12 cellular contexts compared by ENCODE assay signal in the genomic region with DNA sequence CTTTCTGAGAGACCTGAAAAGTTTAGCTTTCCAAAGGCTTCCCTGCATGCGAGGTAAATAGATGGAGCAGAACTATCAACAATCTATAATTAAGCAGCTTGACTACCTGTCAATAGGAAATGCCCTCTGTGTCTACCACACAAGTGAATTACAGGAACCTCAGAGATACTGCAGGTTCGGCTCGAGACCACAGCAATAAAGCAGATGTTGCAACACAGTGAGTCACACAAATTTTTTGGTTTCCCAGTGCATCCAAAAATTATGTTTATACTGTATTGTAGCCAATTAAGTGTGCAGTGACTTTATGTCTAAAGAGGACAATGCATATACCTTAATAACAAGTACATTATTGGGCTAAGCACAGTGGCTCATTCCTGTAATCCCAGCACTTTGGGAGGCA.
A peak's percentile ranks its signal among the peaks of the same experiment; 100 is the strongest.
DNase-seq lines count a peak whose midpoint lies in the region; ATAC-seq and TF ChIP-seq lines count a peak whose summit lies in the region.
"Had no signal": no experiment of that assay in that cellular context is flagged by ENCODE, and none has a peak within 500 bp of the region (broad histone marks: within the 10 kb centered on the region; RNA-seq: fewer than 3 reads in every experiment).

No MANE protein-coding gene starts in this region.

- H3T11ph ChIP-seq in H9 (ENCODE audit: low read length): no peak overlapping the region

- H2BK5ac ChIP-seq in H9 (ENCODE audit: insufficient read length, low read length): no peak overlapping the region

- WGBS in H9 (ENCODE audit: extremely low coverage, insufficient read length, low lambda C conversion rate): no CpG with 5 or more reads among the region's 3 CpGs

- ATAC-seq in RWPE2 (ENCODE audit: low read depth): peak; percentile 87
- ATAC-seq: effector memory CD8-positive, alpha-beta T cell had no signal

- H3K18ac ChIP-seq in H9 (ENCODE audit: insufficient read length, low read depth, low read length): no peak overlapping the region

- no peak overlapping the region for H4K8ac ChIP-seq in H9 (replicated peaks; ENCODE audit: insufficient read length, low read depth, low read length)

- no peak overlapping the region for H2BK15ac ChIP-seq in H9 (ENCODE audit: low read depth, low read length)

- H3K27me3 Mint-ChIP-seq in H9 (ENCODE audit: low read depth): no peaks in the 10 kb centered on the region

- no peak for TF ChIP-seq CTCF in H9 (conservative IDR thresholded peaks at IDR 0.05)
- TF ChIP-seq CTCF in RWPE2 (IDR thresholded peaks at IDR 0.05; ENCODE audit: poor library complexity, severe bottlenecking): no peak
- no peak for TF ChIP-seq CTCF in fibroblast of pulmonary artery (IDR thresholded peaks at IDR 0.05; ENCODE audit: low read length, missing control alignments)

- peaks cover 1 to 24% (median 11%) of the 10 kb centered on the region in 3 experiments; a peak in 6 of 7 replicates for H3K36me3 Mint-ChIP-seq in H9 (ENCODE audit: insufficient read depth in 1 of 3, low read depth in 3 of 3)

- H3K79me1 ChIP-seq in H9 (ENCODE audit: insufficient read depth, low read depth, low read length, poor library complexity, severe bottlenecking): no peaks in the 10 kb centered on the region

- H3K4me1 ChIP-seq in H9 (ENCODE audit: insufficient read depth, low read length): no peaks in the 10 kb centered on the region; the same call in 1 of the 2 replicates
- peaks cover 5% of the 10 kb centered on the region for H3K4me1 ChIP-seq in RWPE2 (ENCODE audit: insufficient read depth, poor library complexity, severe bottlenecking)
- H3K4me1 ChIP-seq: prostate gland had no signal

- peak overlapping the region; percentile 71; the same call in 1 of the 2 replicates for H3K14ac ChIP-seq in H9 (ENCODE audit: insufficient read depth, low read length)

- H3K4me2 ChIP-seq in H9 (ENCODE audit: insufficient read depth, insufficient read length, low read length): no peak overlapping the region

- no peak overlapping the region for H4K5ac ChIP-seq in H9 (ENCODE audit: insufficient read length, low read depth, low read length)

- H2BK12ac ChIP-seq in H9 (ENCODE audit: insufficient read length, low read depth, low read length): no peak overlapping the region

- H2BK20ac ChIP-seq in H9 (ENCODE audit: low read depth, low read length, poor library complexity, severe bottlenecking): no peak overlapping the region

- no peak overlapping the region for H3K9ac ChIP-seq in H9 (ENCODE audit: extremely low read depth, insufficient read length, low read length)

- H3K27ac ChIP-seq in H9 (ENCODE audit: insufficient read length, low read depth, low read length): no peak overlapping the region
- H3K27ac ChIP-seq in RWPE2 (ENCODE audit: poor library complexity, severe bottlenecking): no peak overlapping the region
- H3K27ac ChIP-seq: prostate gland had no signal

- no peaks in the 10 kb centered on the region for H3K9me3 ChIP-seq in H9 (ENCODE audit: control insufficient read depth, low read depth, low read length)
- H3K9me3 ChIP-seq in RWPE2 (ENCODE audit: severe bottlenecking): no peaks in the 10 kb centered on the region
- H3K9me3 ChIP-seq: prostate gland had no signal

- H3K23me2 ChIP-seq in H9 (ENCODE audit: insufficient read length, low read depth, low read length, poor library complexity, severe bottlenecking): no peaks in the 10 kb centered on the region

- H3K4me3 ChIP-seq in RWPE2 (ENCODE audit: severe bottlenecking) (no peak overlapping the region), fibroblast of pulmonary artery (replicated peaks; ENCODE audit: low read depth, low read length) (no peak overlapping the region)
- H3K4me3 ChIP-seq: prostate gland had no signal

- H2AK5ac ChIP-seq in H9 (ENCODE audit: insufficient read length, low read length): no peak overlapping the region

- no peaks in the 10 kb centered on the region for H3K27me3 ChIP-seq in H9 (ENCODE audit: insufficient read depth, low read length)
- no peaks in the 10 kb centered on the region for H3K27me3 ChIP-seq in RWPE2 (ENCODE audit: insufficient read depth, poor library complexity, severe bottlenecking)

- no peak overlapping the region for H2AFZ ChIP-seq in H9 (ENCODE audit: low read length)

- peaks cover 20 to 24% of the 10 kb centered on the region in 2 experiments for H3K4me1 Mint-ChIP-seq in H9

- H3K4ac ChIP-seq in H9 (ENCODE audit: low read depth, low read length): no peak overlapping the region

- H3K23ac ChIP-seq in H9 (ENCODE audit: insufficient read length, low read depth, low read length): no peak overlapping the region

- no peak overlapping the region for H3K4me3 Mint-ChIP-seq in H9
- H3K4me3 Mint-ChIP-seq: effector memory CD8-positive, alpha-beta T cell had no signal

- H3K79me2 ChIP-seq in H9 (ENCODE audit: insufficient read depth, low read length): no peaks in the 10 kb centered on the region

- H3K27ac Mint-ChIP-seq in H9: 0 out of 7 replicates have a peak overlapping the region, but pooled peaks of 1 of the 3 experiments have one; percentile 61
- H3K27ac Mint-ChIP-seq: effector memory CD8-positive, alpha-beta T cell had no signal

- H3K56ac ChIP-seq in H9 (ENCODE audit: insufficient read length, low read depth, low read length): no peak overlapping the region

- no peak overlapping the region for H4K91ac ChIP-seq in H9 (ENCODE audit: insufficient read length, low read depth, low read length)

- H3K9me3 Mint-ChIP-seq in H9: peaks cover 2 to 8% of the 10 kb centered on the region in 2 experiments; a peak in 4 of 5 replicates

- H2BK120ac ChIP-seq in H9 (ENCODE audit: low read depth, low read length, poor library complexity, severe bottlenecking): no peak overlapping the region

- DNase-seq in A172 (ENCODE audit: low spot score) (peak; percentile 66), H9 (no peak), RWPE2 (ENCODE audit: low spot score) (no peak), fibroblast of pulmonary artery (ENCODE audit: low read depth) (peak; percentile 87), NCI-H1092 (lab: John Stamatoyannopoulos, UW) (no peak)
- DNase-seq in stimulated activated CD4-positive, alpha-beta T cell treated with anti-CD3 and anti-CD28 coated beads, Interleukin-12 subunit alpha, Interleukin-12 subunit beta, amount 100 ng/mL, for 4 hours: no peak
- no peak for DNase-seq in activated T-cell treated with anti-CD3 and anti-CD28 coated beads, Interleukin-2, amount 50 U/mL, for 1 hour
- no peak for DNase-seq in effector CD8-positive, alpha-beta T cell (lab: John Stamatoyannopoulos, UW)
- DNase-seq: activated effector memory CD4-positive, alpha-beta T cell treated with Interleukin-2 at 50 U/mL for 16 hours; C1 segment of cervical spinal cord; effector memory CD8-positive, alpha-beta T cell had no signal

- no peaks in the 10 kb centered on the region for H4K20me1 ChIP-seq in H9 (ENCODE audit: control insufficient read depth, insufficient read depth, insufficient read length)

- H3K36me3 ChIP-seq in RWPE2 (ENCODE audit: low read depth): no peaks in the 10 kb centered on the region
- H3K36me3 ChIP-seq: prostate gland had no signal

Comparison
In these comparisons a context has a peak if more than half of its experiments do, and no peak if none do; other contexts are left out.
1. DNase-seq: peak in A172 (single experiment) and fibroblast of pulmonary artery (single experiment); none in H9 (single experiment), RWPE2 (single experiment), stimulated activated CD4-positive, alpha-beta T cell treated with anti-CD3 and anti-CD28 coated beads, Interleukin-12 subunit alpha, Interleukin-12 subunit beta, amount 100 ng/mL, for 4 hours (single experiment), activated T-cell treated with anti-CD3 and anti-CD28 coated beads, Interleukin-2, amount 50 U/mL, for 1 hour (single experiment), NCI-H1092 (single experiment) and effector CD8-positive, alpha-beta T cell (single experiment).